ENCODE assay signal across 1 cellular context in the genomic region with DNA sequence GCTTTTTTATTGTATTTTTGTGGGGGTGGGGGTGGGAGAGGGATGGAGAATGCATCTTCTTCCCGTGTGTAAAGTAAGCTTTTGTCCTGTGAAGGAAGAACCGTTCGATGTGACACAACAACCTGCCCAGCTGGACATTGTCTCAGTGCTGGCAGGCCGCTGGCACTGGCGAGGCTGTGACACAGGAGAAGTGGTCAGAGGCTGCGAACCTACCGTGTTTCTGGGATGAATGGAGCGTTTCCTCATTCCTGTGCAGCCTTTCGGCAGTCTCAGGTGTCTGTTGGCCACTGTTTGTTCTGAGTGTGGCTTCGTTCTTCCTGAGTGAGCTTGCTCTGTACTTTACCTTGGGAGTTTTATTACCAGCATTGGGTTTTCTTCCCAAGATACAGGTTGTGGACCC.
TF ChIP-seq lines count a peak whose summit lies in the region.

No MANE protein-coding gene starts in this region.

TF ChIP-seq in SK-N-SH treated with all-trans-retinoic acid at 6 μM for 48 hours, 23 proteins besides CTCF, POLR2A, EP300 and RAD21 (continued from another document):
- TF ChIP-seq, protein P1, sequence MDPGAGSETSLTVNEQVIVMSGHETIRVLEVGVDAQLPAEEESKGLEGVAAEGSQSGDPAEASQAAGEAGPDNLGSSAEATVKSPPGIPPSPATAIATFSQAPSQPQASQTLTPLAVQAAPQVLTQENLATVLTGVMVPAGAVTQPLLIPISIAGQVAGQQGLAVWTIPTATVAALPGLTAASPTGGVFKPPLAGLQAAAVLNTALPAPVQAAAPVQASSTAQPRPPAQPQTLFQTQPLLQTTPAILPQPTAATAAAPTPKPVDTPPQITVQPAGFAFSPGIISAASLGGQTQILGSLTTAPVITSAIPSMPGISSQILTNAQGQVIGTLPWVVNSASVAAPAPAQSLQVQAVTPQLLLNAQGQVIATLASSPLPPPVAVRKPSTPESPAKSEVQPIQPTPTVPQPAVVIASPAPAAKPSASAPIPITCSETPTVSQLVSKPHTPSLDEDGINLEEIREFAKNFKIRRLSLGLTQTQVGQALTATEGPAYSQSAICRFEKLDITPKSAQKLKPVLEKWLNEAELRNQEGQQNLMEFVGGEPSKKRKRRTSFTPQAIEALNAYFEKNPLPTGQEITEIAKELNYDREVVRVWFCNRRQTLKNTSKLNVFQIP (CRISPR knock-in tag; IDR thresholded peaks at IDR 0.05; ENCODE audit: borderline replicate concordance, low read depth): no peak
